Comparison of ENCODE assay signal across 20 cellular contexts in the genomic region with DNA sequence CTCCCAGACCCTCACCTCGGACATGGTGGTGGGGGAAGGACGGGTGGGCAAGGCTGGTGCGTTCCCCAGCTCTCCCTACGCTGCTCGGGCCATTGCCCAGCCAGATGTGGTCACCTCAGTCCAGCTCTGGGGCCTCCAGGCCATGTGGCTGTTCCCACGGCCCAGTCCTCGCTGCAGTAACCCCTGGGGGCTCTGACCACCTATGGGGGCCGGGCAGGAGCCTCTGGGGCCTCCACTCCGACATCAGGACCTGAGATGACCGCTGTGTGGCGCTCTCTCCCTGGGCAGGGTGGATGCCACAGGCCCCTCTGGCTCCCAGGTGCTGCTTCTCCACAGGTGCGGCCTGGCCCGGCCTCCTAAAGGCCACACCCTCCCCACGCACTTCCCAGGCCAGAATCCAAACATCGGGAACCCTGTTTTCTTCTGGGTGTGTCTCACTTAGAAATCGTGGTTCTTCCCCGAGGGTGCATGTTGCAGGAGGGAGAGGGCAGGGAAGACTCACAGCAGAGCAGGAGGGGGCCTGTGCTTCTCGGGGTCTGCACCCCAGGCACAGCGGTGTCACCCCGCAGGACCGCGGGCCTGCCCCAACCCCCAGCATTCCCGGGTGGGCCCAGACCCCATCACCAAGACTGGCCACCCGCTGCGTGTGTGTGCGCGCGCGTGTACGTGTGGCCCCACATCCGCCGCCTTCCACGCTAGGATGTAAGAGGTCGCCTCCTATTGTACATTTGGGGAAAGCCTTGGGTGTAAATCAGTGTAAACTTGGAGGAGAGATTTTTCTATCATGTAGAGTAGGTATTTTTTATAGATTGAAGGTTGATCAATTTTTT. TPM values are rescaled to one million over a fixed set of nuclear protein-coding genes. Genes with fewer than 3 reads are reported as not detected.
A peak's percentile ranks its signal among the peaks of the same experiment; 100 is the strongest.
DNase-seq lines count a peak whose midpoint lies in the region; ATAC-seq and TF ChIP-seq lines count a peak whose summit lies in the region.
"Had no signal": no experiment of that assay in that cellular context is flagged by ENCODE, and none has a peak within 500 bp of the region (broad histone marks: within the 10 kb centered on the region; RNA-seq: fewer than 3 reads in every experiment).

No MANE protein-coding gene starts in this region.

- H3K27ac Mint-ChIP-seq in MCF 10A (ENCODE audit: low read depth, unreplicated experiment), result no peak overlapping the region
- H3K27ac Mint-ChIP-seq: activated naive CD4-positive, alpha-beta T cell treated with anti-CD3 and anti-CD28 coated beads for 36 hours had no signal

- H3K27me3 ChIP-seq in breast epithelium (no peaks in the 10 kb centered on the region), left lung (no peaks in the 10 kb centered on the region), MG63 (no peaks in the 10 kb centered on the region)
- H3K27me3 ChIP-seq: pancreas, tibial artery had no signal

- H3K9me3 ChIP-seq in breast epithelium (no peaks in the 10 kb centered on the region), left lung (no peaks in the 10 kb centered on the region), MG63 (no peaks in the 10 kb centered on the region)
- H3K9me3 ChIP-seq: pancreas, tibial artery had no signal

- H3K9me3 Mint-ChIP-seq in MCF 10A (ENCODE audit: unreplicated experiment), result no peaks in the 10 kb centered on the region
- H3K9me3 Mint-ChIP-seq: activated naive CD4-positive, alpha-beta T cell treated with anti-CD3 and anti-CD28 coated beads for 36 hours had no signal

- no peaks in the 10 kb centered on the region for H3K27me3 Mint-ChIP-seq in MCF 10A (ENCODE audit: insufficient read depth, unreplicated experiment)

- H3K36me3 ChIP-seq in breast epithelium, result no peaks in the 10 kb centered on the region
- peaks cover 0 to 36% of the 10 kb centered on the region in 2 donors for H3K36me3 ChIP-seq in left lung
- peaks cover 42% of the 10 kb centered on the region for H3K36me3 ChIP-seq in MG63

- peak; percentile 42 for DNase-seq in MCF 10A (ENCODE audit: unreplicated experiment)
- no peak for DNase-seq in breast epithelium (ENCODE audit: low spot score in 2 of 2)
- no peak for DNase-seq in choroid plexus epithelial cell (ENCODE audit: low read depth)
- no peak for DNase-seq in left lung
- no peak for DNase-seq in hypothalamus (lab: John Stamatoyannopoulos, UW)
- no peak for DNase-seq in MG63
- DNase-seq: activated CD4-positive, alpha-beta T cell treated with anti-CD3 and anti-CD28 coated beads for 4 hours; activated naive CD4-positive, alpha-beta T cell treated with anti-CD3 and anti-CD28 coated beads for 36 hours; DMS79 treated with DMSO at 0.1 percent for 48 hours; head of caudate nucleus; NCI-H187; NCI-H446; T1000; tibial artery had no signal

- peaks cover 38% of the 10 kb centered on the region for H3K36me3 Mint-ChIP-seq in MCF 10A (ENCODE audit: insufficient read depth, unreplicated experiment)

- POLR2A ChIA-PET in MCF 10A (lab: Yijun Ruan, JAX), result no interaction called here

- peaks cover 0 to 20% of the 10 kb centered on the region in 2 donors for H3K4me1 ChIP-seq in breast epithelium
- peaks cover 10 to 16% of the 10 kb centered on the region in 2 donors for H3K4me1 ChIP-seq in left lung

- ATAC-seq in left lung (peak; percentile 15), HG03196 (IDR thresholded peaks at IDR 0.05; ENCODE audit: unreplicated experiment) (no peak), GM21717 (IDR thresholded peaks at IDR 0.05; ENCODE audit: unreplicated experiment) (no peak)

- TF ChIP-seq CTCF in MCF 10A (IDR thresholded peaks at IDR 0.05; ENCODE audit: unreplicated experiment), result no peak
- TF ChIP-seq CTCF in breast epithelium (IDR thresholded peaks at IDR 0.05), result no peak
- peak; percentile 31 for TF ChIP-seq CTCF in choroid plexus epithelial cell (conservative IDR thresholded peaks at IDR 0.05; ENCODE audit: low read depth, low read length)
- no peak for TF ChIP-seq CTCF in left lung (IDR thresholded peaks at IDR 0.05)

- no TSS peak for BruUV-seq in MCF 10A (replicated peaks; lab: Mats Ljungman, UMichigan)

- CTCF ChIA-PET in MCF 10A (lab: Yijun Ruan, JAX), result interaction anchor here (1.3 kb wide), 1 partner anchor 15 kb away, joined by 4 read pairs; no protein-coding TSS in a partner anchor

- H3K4me3 ChIP-seq in breast epithelium, result no peak overlapping the region
- H3K4me3 ChIP-seq in choroid plexus epithelial cell (ENCODE audit: low read depth, low read length), result no peak overlapping the region
- H3K4me3 ChIP-seq in left lung, result no peak overlapping the region
- no peak overlapping the region for H3K4me3 ChIP-seq in MG63
- H3K4me3 ChIP-seq: pancreas, tibial artery had no signal

- intact Hi-C loops in MCF 10A (cut with micrococcal nuclease), result loop anchor here (10.0 kb wide), 1 partner anchor 97 kb away; a partner anchor contains a TSS
- intact Hi-C loops in breast epithelium (cut with DNase I; ENCODE audit: low total_unique reads), result no loop called here
- intact Hi-C loops in left lung (cut with DNase I), result no loop called here

- no peak for TF ChIP-seq POLR2A in breast epithelium (IDR thresholded peaks at IDR 0.05)

- H3K27ac ChIP-seq in breast epithelium (no peak overlapping the region), left lung (no peak overlapping the region)
- H3K27ac ChIP-seq: pancreas, tibial artery had no signal

- H3K4me1 Mint-ChIP-seq in MCF 10A (ENCODE audit: insufficient read depth, unreplicated experiment), result peaks cover 8% of the 10 kb centered on the region

- H3K4me3 Mint-ChIP-seq in MCF 10A (ENCODE audit: unreplicated experiment), result no peak overlapping the region
- H3K4me3 Mint-ChIP-seq: activated naive CD4-positive, alpha-beta T cell treated with anti-CD3 and anti-CD28 coated beads for 36 hours had no signal

RNA-seq across cellular contexts. Expression of a gene that starts 5.9 kb away (rescaled TPM):
- 68.2 and 81.1 TPM in 2 replicates for total RNA-seq in MCF 10A (2022)
- 10 to 100 TPM; 15.4 to 27.2 (median 15.5) TPM for total RNA-seq in breast epithelium
- 10 to 100 TPM; 33.8 to 57.2 TPM for total RNA-seq in left lung
- 42.2 and 55.9 TPM in 2 replicates for total RNA-seq in MG63 (2014; rRNA removed; shearing (Covaris generic); ENCODE audit: low replicate concordance)

RNA-seq across cellular contexts. Expression of a gene that starts 38.6 kb away (rescaled TPM):
- total RNA-seq in MCF 10A (2022), result not detected in 2 replicates
- total RNA-seq in breast epithelium, result not detected
- not detected for total RNA-seq in left lung
- not detected in 2 replicates for total RNA-seq in MG63 (2014; rRNA removed; shearing (Covaris generic); ENCODE audit: low replicate concordance)
- total RNA-seq: activated naive CD4-positive, alpha-beta T cell treated with anti-CD3 and anti-CD28 coated beads for 36 hours; dermis microvascular lymphatic vessel endothelial cell; OCI-LY7; SK-MEL-5 had no signal

RNA-seq across cellular contexts. Expression of a gene that starts 45.2 kb away (rescaled TPM):
- not detected in 2 replicates for total RNA-seq in MCF 10A (2022)
- total RNA-seq in breast epithelium, result 1 to 10 TPM in 1 of 3 donors, under 1 TPM in 2; 0.32 to 1.9 (median 0.66) TPM
- 1 to 10 TPM in 1 of 2 donors, under 1 TPM in 1; 0.99 to 2.0 TPM for total RNA-seq in left lung
- total RNA-seq in MG63 (2014; rRNA removed; shearing (Covaris generic); ENCODE audit: low replicate concordance), result not detected in 2 replicates

RNA-seq across cellular contexts. Expression of a gene that starts 48.2 kb away (rescaled TPM):
- 45.6 and 47.4 TPM in 2 replicates for total RNA-seq in MCF 10A (2022)
- total RNA-seq in breast epithelium, result 10 to 100 TPM; 22.2 to 36.1 (median 31.9) TPM
- total RNA-seq in left lung, result 10 to 100 TPM; 51.0 to 68.5 TPM
- 13.1 and 31.7 TPM in 2 replicates for total RNA-seq in MG63 (2014; rRNA removed; shearing (Covaris generic); ENCODE audit: low replicate concordance)
